9 cellular contexts compared by ENCODE assay signal in genomic region chr1:10387611-10388386, GRCh38. TPM values are rescaled to one million over a fixed set of nuclear protein-coding genes. Genes with fewer than 3 reads are reported as not detected.
A peak's percentile ranks its signal among the peaks of the same experiment; 100 is the strongest.
DNase-seq lines count a peak whose midpoint lies in the region; ATAC-seq, FAIRE-seq and TF ChIP-seq lines count a peak whose summit lies in the region.
"Had no signal": no experiment of that assay in that cellular context is flagged by ENCODE, and none has a peak within 500 bp of the region (broad histone marks: within the 10 kb centered on the region; RNA-seq: fewer than 3 reads in every experiment).

No MANE protein-coding gene starts in this region.

- DNase-seq in GM12891 (ENCODE audit: insufficient read length, low spot score) (peak; percentile 28), PC-3 (peak; percentile 77), endothelial cell of umbilical vein (ENCODE audit: low read depth, low spot score) (peak; percentile 65)
- DNase-seq in activated T-helper 1 cell treated with anti-CD3 and anti-CD28 coated beads, Interleukin-12 subunit alpha, Interleukin-12 subunit beta, Interleukin-2, Interleukin-4 antibody, amounts not matched to agents 30 ng/mL and 10 ng/mL and 1 ng/mL, durations not matched to agents 14 hours and 24 hours and 36 hours (ENCODE audit: low spot score): no peak
- DNase-seq in effector CD4-positive, alpha-beta T cell: no peak
- DNase-seq: T-cell had no signal

- H3K9me2 ChIP-seq in PC-3 (replicated peaks; ENCODE audit: low read length): no peaks in the 10 kb centered on the region

- H3K79me2 ChIP-seq in PC-3 (ENCODE audit: low read length) (no peaks in the 10 kb centered on the region), endothelial cell of umbilical vein (ENCODE audit: control insufficient read depth, insufficient read depth, low read length) (no peaks in the 10 kb centered on the region)

- peaks cover 10% of the 10 kb centered on the region for H3K4me1 Mint-ChIP-seq in activated T-helper 1 cell treated with anti-CD3 and anti-CD28 coated beads, Interleukin-12 subunit alpha, Interleukin-12 subunit beta, Interleukin-2, Interleukin-4 antibody, amounts not matched to agents 30 ng/mL and 10 ng/mL and 1 ng/mL, durations not matched to agents 14 hours and 24 hours and 36 hours (ENCODE audit: low read depth)

- H3K4me1 ChIP-seq in PC-3 (ENCODE audit: insufficient read depth, low read length) (peaks cover 22% of the 10 kb centered on the region), endothelial cell of umbilical vein (ENCODE audit: control insufficient read depth, extremely low read depth, insufficient read depth, low read length) (peaks cover 12% of the 10 kb centered on the region), mucosa of stomach (ENCODE audit: control insufficient read depth, insufficient read depth, low read length) (peaks cover 26% of the 10 kb centered on the region)

- peak overlapping the region; percentile 36 for H2AFZ ChIP-seq in PC-3 (ENCODE audit: low read length)
- peak overlapping the region; percentile 42 for H2AFZ ChIP-seq in endothelial cell of umbilical vein (ENCODE audit: low read depth, low read length)

- FAIRE-seq in GM12891 (lab: Jason Lieb, UNC): no peak
- peak; percentile 66 for FAIRE-seq in endothelial cell of umbilical vein (lab: Jason Lieb, UNC)

- H3K36me3 Mint-ChIP-seq in activated T-helper 1 cell treated with anti-CD3 and anti-CD28 coated beads, Interleukin-12 subunit alpha, Interleukin-12 subunit beta, Interleukin-2, Interleukin-4 antibody, amounts not matched to agents 30 ng/mL and 10 ng/mL and 1 ng/mL, durations not matched to agents 14 hours and 24 hours and 36 hours (ENCODE audit: low read depth): no peaks in the 10 kb centered on the region

- peak overlapping the region; percentile 70 for H3K4me2 ChIP-seq in PC-3 (ENCODE audit: low read length)
- peak overlapping the region; percentile 67 for H3K4me2 ChIP-seq in endothelial cell of umbilical vein (ENCODE audit: insufficient read depth, low read length)

- H3K27me3 ChIP-seq in PC-3 (ENCODE audit: low read length): no peaks in the 10 kb centered on the region
- no peaks in the 10 kb centered on the region for H3K27me3 ChIP-seq in endothelial cell of umbilical vein (ENCODE audit: control insufficient read depth in 2 of 2, insufficient read depth in 2 of 2, low read length in 2 of 2)
- no peaks in the 10 kb centered on the region for H3K27me3 ChIP-seq in mucosa of stomach (ENCODE audit: control insufficient read depth, insufficient read depth, low read length)

- H3K27me3 Mint-ChIP-seq in activated T-helper 1 cell treated with anti-CD3 and anti-CD28 coated beads, Interleukin-12 subunit alpha, Interleukin-12 subunit beta, Interleukin-2, Interleukin-4 antibody, amounts not matched to agents 30 ng/mL and 10 ng/mL and 1 ng/mL, durations not matched to agents 14 hours and 24 hours and 36 hours (ENCODE audit: insufficient read depth): no peaks in the 10 kb centered on the region
- H3K27me3 Mint-ChIP-seq: T-cell had no signal

- ATAC-seq in PC-3 (peak; percentile 86), HG03280 (IDR thresholded peaks at IDR 0.05; ENCODE audit: unreplicated experiment) (no peak), HG02870 (IDR thresholded peaks at IDR 0.05; ENCODE audit: unreplicated experiment) (no peak)

- POLR2A ChIA-PET in PC-3 (lab: Charles Lee; ENCODE audit: unreplicated experiment): interaction anchor here (0.6 kb wide), 1 partner anchor 11 kb away, joined by 7 read pairs; no protein-coding TSS in a partner anchor
- POLR2A ChIA-PET in endothelial cell of umbilical vein (lab: Charles Lee): interaction anchor here (2.5 kb wide), 1 partner anchor 11 kb away, joined by 32 read pairs; the partner anchor contains the start of gene PGD

- H3K27ac ChIP-seq in PC-3 (ENCODE audit: low read length): peak overlapping the region; percentile 96
- H3K27ac ChIP-seq in endothelial cell of umbilical vein (ENCODE audit: insufficient read depth, low read depth, low read length): peak overlapping the region; percentile 71

- H3F3A ChIP-seq in PC-3 (ENCODE audit: low read length, unreplicated experiment): no peaks in the 10 kb centered on the region

- H3K9me3 ChIP-seq in PC-3 (ENCODE audit: low read length) (no peaks in the 10 kb centered on the region), endothelial cell of umbilical vein (replicated peaks; ENCODE audit: control insufficient read depth, insufficient read depth, low read length) (no peaks in the 10 kb centered on the region), mucosa of stomach (ENCODE audit: control insufficient read depth, low read length) (no peaks in the 10 kb centered on the region)

- TF ChIP-seq POLR2A in GM12891 (IDR thresholded peaks at IDR 0.05; ENCODE audit: low read depth, low read length): no peak
- no peak for TF ChIP-seq POLR2A in endothelial cell of umbilical vein (IDR thresholded peaks at IDR 0.05; ENCODE audit: low read depth, low read length)

- no peaks in the 10 kb centered on the region for H3K9me3 Mint-ChIP-seq in activated T-helper 1 cell treated with anti-CD3 and anti-CD28 coated beads, Interleukin-12 subunit alpha, Interleukin-12 subunit beta, Interleukin-2, Interleukin-4 antibody, amounts not matched to agents 30 ng/mL and 10 ng/mL and 1 ng/mL, durations not matched to agents 14 hours and 24 hours and 36 hours
- H3K9me3 Mint-ChIP-seq: T-cell had no signal

- H4K20me1 ChIP-seq in PC-3 (ENCODE audit: low read length) (no peaks in the 10 kb centered on the region), endothelial cell of umbilical vein (replicated peaks; ENCODE audit: control insufficient read depth, extremely low read depth, insufficient read depth, low read length) (no peaks in the 10 kb centered on the region)

- H3K4me3 ChIP-seq in PC-3 (ENCODE audit: low read length) (peak overlapping the region; percentile 43), endothelial cell of umbilical vein (replicated peaks in 1 of 3; ENCODE audit: insufficient read depth in 1 of 3, low read depth in 1 of 3, low read length in 3 of 3) (no peak overlapping the region), mucosa of stomach (ENCODE audit: low read length) (no peak overlapping the region)

- H3K9ac ChIP-seq in PC-3 (ENCODE audit: low read length) (peak overlapping the region; percentile 77), endothelial cell of umbilical vein (replicated peaks; ENCODE audit: extremely low read depth, insufficient read depth, low read length) (peak overlapping the region; percentile 69), mucosa of stomach (ENCODE audit: low read length) (peak overlapping the region; percentile 48)

- dilution Hi-C loops in endothelial cell of umbilical vein (cut with MboI; ENCODE audit: extremely low pct_ligation_motif_present, low sequenced_read_pairs): no loop called here

- intact Hi-C loops in PC-3 (cut with micrococcal nuclease) (loop anchor here (1.0 kb wide), 1 partner anchor 11 kb away; no protein-coding TSS in a partner anchor), endothelial cell of umbilical vein (cut with micrococcal nuclease) (loop anchor here (1.0 kb wide), 1 partner anchor 11 kb away; no protein-coding TSS in a partner anchor)
- intact Hi-C loops in activated T-helper 1 cell treated with anti-CD3 and anti-CD28 coated beads, Interleukin-12 subunit alpha, Interleukin-12 subunit beta, Interleukin-2, Interleukin-4 antibody, amounts not matched to agents 30 ng/mL and 10 ng/mL and 1 ng/mL, durations not matched to agents 14 hours and 24 hours and 36 hours (cut with micrococcal nuclease): loop anchor here (1.0 kb wide), 1 partner anchor 11 kb away; no protein-coding TSS in a partner anchor

- H3K27ac Mint-ChIP-seq in activated T-helper 1 cell treated with anti-CD3 and anti-CD28 coated beads, Interleukin-12 subunit alpha, Interleukin-12 subunit beta, Interleukin-2, Interleukin-4 antibody, amounts not matched to agents 30 ng/mL and 10 ng/mL and 1 ng/mL, durations not matched to agents 14 hours and 24 hours and 36 hours: no peak overlapping the region

- no peak overlapping the region for H3K4me3 Mint-ChIP-seq in activated T-helper 1 cell treated with anti-CD3 and anti-CD28 coated beads, Interleukin-12 subunit alpha, Interleukin-12 subunit beta, Interleukin-2, Interleukin-4 antibody, amounts not matched to agents 30 ng/mL and 10 ng/mL and 1 ng/mL, durations not matched to agents 14 hours and 24 hours and 36 hours
- H3K4me3 Mint-ChIP-seq: T-cell had no signal

- TF ChIP-seq CTCF in PC-3 (conservative IDR thresholded peaks at IDR 0.05; ENCODE audit: low read depth, low read length) (no peak), endothelial cell of umbilical vein (IDR thresholded peaks at IDR 0.05; ENCODE audit: extremely low read depth in 1 of 2, insufficient read depth in 1 of 2, low read depth in 1 of 2, low read length in 2 of 2) (no peak)

- H3K36me3 ChIP-seq in PC-3 (ENCODE audit: low read depth, low read length) (no peaks in the 10 kb centered on the region), endothelial cell of umbilical vein (ENCODE audit: control insufficient read depth in 2 of 2, extremely low read depth in 1 of 2, insufficient read depth in 2 of 2, low read length in 2 of 2) (no peaks in the 10 kb centered on the region), mucosa of stomach (ENCODE audit: control insufficient read depth, insufficient read depth, low read length) (no peaks in the 10 kb centered on the region)

- no peaks in the 10 kb centered on the region for H3K9me1 ChIP-seq in endothelial cell of umbilical vein (replicated peaks; ENCODE audit: control insufficient read depth, extremely low read depth, insufficient read depth, low read length)

- BruUV-seq in PC-3 (replicated peaks; lab: Mats Ljungman, UMichigan): TSS peak; percentile 46
- BruUV-seq in endothelial cell of umbilical vein (replicated peaks; lab: Mats Ljungman, UMichigan): no TSS peak

- CTCF ChIA-PET in PC-3 (lab: Charles Lee): interaction anchor here (1.0 to 1.4 kb wide), 2 partner anchors 11 to 43 kb away, joined by 3 to 7 read pairs; partner anchors contain the start of genes CENPS and PGD
- CTCF ChIA-PET in endothelial cell of umbilical vein (lab: Charles Lee): interaction anchor here (1.1 to 3.7 kb wide), 10 partner anchors 8 to 178 kb away, joined by 3 to 32 read pairs (median 6); partner anchors contain the start of genes CENPS and PGD

RNA-seq across cellular contexts. Expression of gene PGD, which starts 11.1 kb away (rescaled TPM):
- 118 TPM for polyA plus RNA-seq in GM12891 (2012; ENCODE audit: low read depth, missing spikeins)
- total RNA-seq in PC-3 (2014; rRNA removed) (150 and 162 TPM in 2 replicates), endothelial cell of umbilical vein (303 and 307 TPM in 2 replicates)
- polyA plus RNA-seq in endothelial cell of umbilical vein: 189 and 196 TPM in 2 replicates
- polyA plus RNA-seq in endothelial cell of umbilical vein (2011; cell fraction: cytosol; rRNA removed): 153 and 175 TPM in 2 replicates
- polyA plus RNA-seq in endothelial cell of umbilical vein (2011; cell fraction: nucleus; rRNA removed): 121 and 149 TPM in 2 replicates
- polyA plus RNA-seq in endothelial cell of umbilical vein (2012): 280 and 365 TPM in 2 replicates
- 206 and 248 TPM in 2 replicates for polyA minus RNA-seq in endothelial cell of umbilical vein
- polyA minus RNA-seq in endothelial cell of umbilical vein (2011; cell fraction: cytosol; rRNA and poly(A)+ RNA removed): 66.0 TPM
- polyA minus RNA-seq in endothelial cell of umbilical vein (2011; cell fraction: nucleus; rRNA and poly(A)+ RNA removed): 59.0 and 66.0 TPM in 2 replicates
- total RNA-seq in activated T-helper 1 cell treated with anti-CD3 and anti-CD28 coated beads, Interleukin-12 subunit alpha, Interleukin-12 subunit beta, Interleukin-2, Interleukin-4 antibody, amounts not matched to agents 30 ng/mL and 10 ng/mL and 1 ng/mL, durations not matched to agents 14 hours and 24 hours and 36 hours: 131 and 142 TPM in 2 replicates

RNA-seq across cellular contexts. Expression of gene CENPS, which starts 42.4 kb away (rescaled TPM):
- 14.6 TPM for polyA plus RNA-seq in GM12891 (2012; ENCODE audit: low read depth, missing spikeins)
- total RNA-seq in PC-3 (2014; rRNA removed): 16.3 and 19.5 TPM in 2 replicates
- 16.2 and 17.0 TPM in 2 replicates for total RNA-seq in endothelial cell of umbilical vein
- 8.7 and 10.2 TPM in 2 replicates for polyA plus RNA-seq in endothelial cell of umbilical vein
- polyA plus RNA-seq in endothelial cell of umbilical vein (2011; cell fraction: cytosol; rRNA removed): 9.0 and 11.3 TPM in 2 replicates
- 4.8 and 5.6 TPM in 2 replicates for polyA plus RNA-seq in endothelial cell of umbilical vein (2011; cell fraction: nucleus; rRNA removed)
- polyA plus RNA-seq in endothelial cell of umbilical vein (2012): 12.6 and 17.0 TPM in 2 replicates
- 1.0 and 1.2 TPM in 2 replicates for polyA minus RNA-seq in endothelial cell of umbilical vein
- 9.5 TPM for polyA minus RNA-seq in endothelial cell of umbilical vein (2011; cell fraction: cytosol; rRNA and poly(A)+ RNA removed)
- polyA minus RNA-seq in endothelial cell of umbilical vein (2011; cell fraction: nucleus; rRNA and poly(A)+ RNA removed): 3.4 and 10.4 TPM in 2 replicates
- 22.1 and 23.4 TPM in 2 replicates for total RNA-seq in activated T-helper 1 cell treated with anti-CD3 and anti-CD28 coated beads, Interleukin-12 subunit alpha, Interleukin-12 subunit beta, Interleukin-2, Interleukin-4 antibody, amounts not matched to agents 30 ng/mL and 10 ng/mL and 1 ng/mL, durations not matched to agents 14 hours and 24 hours and 36 hours

Comparison
In these comparisons a context has a peak if more than half of its experiments do, and no peak if none do; other contexts are left out.
1. DNase-seq: peak in GM12891 (single experiment), PC-3 (single experiment) and endothelial cell of umbilical vein (single experiment); none in activated T-helper 1 cell treated with anti-CD3 and anti-CD28 coated beads, Interleukin-12 subunit alpha, Interleukin-12 subunit beta, Interleukin-2, Interleukin-4 antibody, amounts not matched to agents 30 ng/mL and 10 ng/mL and 1 ng/mL, durations not matched to agents 14 hours and 24 hours and 36 hours (single experiment) and effector CD4-positive, alpha-beta T cell (single experiment).
2. Peak in every context shown above with its lines, with median percentiles within 50 percentile points of each other: H3K9ac ChIP-seq.